16 cellular contexts compared by ENCODE assay signal in genomic region chr14:54609576-54609975, GRCh38.
"Had no signal": no experiment of that assay in that cellular context is flagged by ENCODE, and none has a peak within 500 bp of the region (broad histone marks: within the 10 kb centered on the region; RNA-seq: fewer than 3 reads in every experiment).

No MANE protein-coding gene starts in this region.

- H3K27ac ChIP-seq: body of pancreas, foreskin keratinocyte, testis, vagina had no signal

- H3K4me3 ChIP-seq: body of pancreas, heart right ventricle, testis, vagina had no signal

- DNase-seq: activated CD4-positive, alpha-beta T cell treated with anti-CD3 and anti-CD28 coated beads for 4 hours; activated CD8-positive, alpha-beta T cell treated with anti-CD3 and anti-CD28 coated beads, Interleukin-2, amount 10 ng/mL, durations not matched to agents 7 days and 5 days; activated naive CD4-positive, alpha-beta T cell treated with anti-CD3 and anti-CD28 coated beads for 36 hours; body of pancreas; foreskin keratinocyte; heart right ventricle; islet precursor cell; stimulated activated CD4-positive, alpha-beta T cell treated with anti-CD3 and anti-CD28 coated beads, Interleukin-15, amount 100 ng/mL, for 24 hours; stimulated activated CD4-positive, alpha-beta T cell treated with anti-CD3 and anti-CD28 coated beads, Interleukin-4, amount 100 ng/mL, for 24 hours; T1000; testis had no signal

- H3K36me3 ChIP-seq: vagina had no signal

- H3K4me1 Mint-ChIP-seq: central memory CD8-positive, alpha-beta T cell; nephron had no signal

- H3K9me3 ChIP-seq: body of pancreas, testis, vagina had no signal

- H3K9me3 Mint-ChIP-seq: activated naive CD4-positive, alpha-beta T cell treated with anti-CD3 and anti-CD28 coated beads for 36 hours; central memory CD8-positive, alpha-beta T cell; stimulated activated naive CD8-positive, alpha-beta T cell treated with anti-CD3 and anti-CD28 coated beads, Interleukin-15, Interleukin-2, amounts not matched to agents 100 ng/mL and 50 ng/mL, for 24 hours had no signal

- H3K4me3 Mint-ChIP-seq: activated CD8-positive, alpha-beta T cell treated with anti-CD3 and anti-CD28 coated beads, Interleukin-2, amount 10 ng/mL, durations not matched to agents 7 days and 5 days; activated naive CD4-positive, alpha-beta T cell treated with anti-CD3 and anti-CD28 coated beads for 36 hours; central memory CD8-positive, alpha-beta T cell; nephron; stimulated activated naive CD8-positive, alpha-beta T cell treated with anti-CD3 and anti-CD28 coated beads, Interleukin-15, Interleukin-2, amounts not matched to agents 100 ng/mL and 50 ng/mL, for 24 hours had no signal

- H3K27ac Mint-ChIP-seq: activated CD8-positive, alpha-beta T cell treated with anti-CD3 and anti-CD28 coated beads, Interleukin-2, amount 10 ng/mL, durations not matched to agents 7 days and 5 days; activated naive CD4-positive, alpha-beta T cell treated with anti-CD3 and anti-CD28 coated beads for 36 hours; nephron; stimulated activated naive CD8-positive, alpha-beta T cell treated with anti-CD3 and anti-CD28 coated beads, Interleukin-15, Interleukin-2, amounts not matched to agents 100 ng/mL and 50 ng/mL, for 24 hours had no signal

- ATAC-seq: activated CD8-positive, alpha-beta T cell treated with anti-CD3 and anti-CD28 coated beads, Interleukin-2, amount 10 ng/mL, durations not matched to agents 7 days and 5 days; body of pancreas; foreskin keratinocyte; heart right ventricle; left lobe of liver had no signal

- H3K27me3 ChIP-seq: body of pancreas, foreskin keratinocyte, heart right ventricle, testis, vagina had no signal

- H3K4me1 ChIP-seq: body of pancreas had no signal
